Comparison of ENCODE assay signal across 16 cellular contexts in genomic region chr3:194042947-194043346, GRCh38.
DNase-seq lines count a peak whose midpoint lies in the region; ATAC-seq and FAIRE-seq lines count a peak whose summit lies in the region.
"Had no signal": no experiment of that assay in that cellular context is flagged by ENCODE, and none has a peak within 500 bp of the region (broad histone marks: within the 10 kb centered on the region; RNA-seq: fewer than 3 reads in every experiment).

No MANE protein-coding gene starts in this region.

- peak overlapping the region; percentile 22; the same call in 1 of the 2 replicates for H3K9ac ChIP-seq in GM23248

- H3K36me3 Mint-ChIP-seq in activated T-helper 2 cell treated with anti-CD3 and anti-CD28 coated beads, Interferon-gamma antibody, Interleukin-2, Interleukin-4, amounts not matched to agents 10 μg/mL and 5 μg/mL and 100 μg/mL, durations not matched to agents 14 hours and 24 hours and 36 hours (ENCODE audit: low read depth) = no peaks in the 10 kb centered on the region

- no peak overlapping the region for H3K27ac Mint-ChIP-seq in activated T-helper 2 cell treated with anti-CD3 and anti-CD28 coated beads, Interferon-gamma antibody, Interleukin-2, Interleukin-4, amounts not matched to agents 10 μg/mL and 5 μg/mL and 100 μg/mL, durations not matched to agents 14 hours and 24 hours and 36 hours
- H3K27ac Mint-ChIP-seq: activated CD8-positive, alpha-beta T cell treated with anti-CD3 and anti-CD28 coated beads for 36 hours had no signal

- H3K9me3 Mint-ChIP-seq in activated T-helper 2 cell treated with anti-CD3 and anti-CD28 coated beads, Interferon-gamma antibody, Interleukin-2, Interleukin-4, amounts not matched to agents 10 μg/mL and 5 μg/mL and 100 μg/mL, durations not matched to agents 14 hours and 24 hours and 36 hours = no peaks in the 10 kb centered on the region
- H3K9me3 Mint-ChIP-seq: activated CD8-positive, alpha-beta T cell treated with anti-CD3 and anti-CD28 coated beads for 36 hours had no signal

- no peak overlapping the region for H2AFZ ChIP-seq in GM23248

- H3K4me3 ChIP-seq in GM23248 = peak overlapping the region; percentile 18; the same call in 1 of the 2 replicates
- H3K4me3 ChIP-seq: lung had no signal

- H3K27me3 Mint-ChIP-seq in activated T-helper 2 cell treated with anti-CD3 and anti-CD28 coated beads, Interferon-gamma antibody, Interleukin-2, Interleukin-4, amounts not matched to agents 10 μg/mL and 5 μg/mL and 100 μg/mL, durations not matched to agents 14 hours and 24 hours and 36 hours (ENCODE audit: low read depth) = peaks cover 5% of the 10 kb centered on the region

- no peaks in the 10 kb centered on the region for H3K9me3 ChIP-seq in GM23248 (ENCODE audit: low read depth)
- H3K9me3 ChIP-seq: neutrophil had no signal

- no peaks in the 10 kb centered on the region for H3K27me3 ChIP-seq in GM23248 (replicated peaks; ENCODE audit: insufficient read depth)
- H3K27me3 ChIP-seq: neutrophil had no signal

- H3K4me1 ChIP-seq in GM23248 (ENCODE audit: insufficient read depth) = peaks cover 18% of the 10 kb centered on the region

- WGBS in GM23248 (ENCODE audit: low coverage in 1 of 2, low lambda C conversion rate in 2 of 2, missing lambda C conversion rate in 2 of 2), 2 experiments = 33 to 41% methylated on average over 6 of the region's 6 CpGs

- in situ Hi-C loops in GM23248 (cut with MboI) = no loop called here

- H3F3A ChIP-seq in GM23248 (ENCODE audit: insufficient read depth) = peaks cover 15% of the 10 kb centered on the region; the same call in 1 of the 2 replicates

- H3K36me3 ChIP-seq in GM23248 (ENCODE audit: low read depth) = no peaks in the 10 kb centered on the region
- H3K36me3 ChIP-seq: neutrophil had no signal

- intact Hi-C loops in activated T-helper 2 cell treated with anti-CD3 and anti-CD28 coated beads, Interferon-gamma antibody, Interleukin-2, Interleukin-4, amounts not matched to agents 10 μg/mL and 5 μg/mL and 100 μg/mL, durations not matched to agents 14 hours and 24 hours and 36 hours (cut with micrococcal nuclease) = no loop called here

- FAIRE-seq in RCC 7860 (lab: Jason Lieb, UNC) = peak; percentile 89
- FAIRE-seq: TTC549 had no signal

- DNase-seq in GM23248 = peak; percentile 84
- DNase-seq in RCC 7860 (ENCODE audit: low spot score) = peak; percentile 91
- peak; percentile 42 for DNase-seq in dermis blood vessel endothelial cell
- DNase-seq in renal cortical epithelial cell (ENCODE audit: low read depth) = peak; percentile 76
- no peak for DNase-seq in COLO829 (ENCODE audit: low spot score)
- no peak for DNase-seq in activated T-helper 2 cell treated with anti-CD3 and anti-CD28 coated beads, Interferon-gamma antibody, Interleukin-2, Interleukin-4, amounts not matched to agents 10 μg/mL and 5 μg/mL and 100 μg/mL, durations not matched to agents 14 hours and 24 hours and 36 hours (ENCODE audit: low spot score)
- DNase-seq: activated CD8-positive, alpha-beta T cell treated with anti-CD3 and anti-CD28 coated beads for 36 hours; activated effector memory CD4-positive, alpha-beta T cell treated with Interleukin-2 at 50 U/mL for 16 hours; hypothalamus; NCI-H524; stimulated activated CD4-positive, alpha-beta T cell treated with anti-CD3 and anti-CD28 coated beads, Interleukin-12 subunit alpha, Interleukin-12 subunit beta, amount 100 ng/mL, for 4 hours had no signal

- H3K9me2 ChIP-seq in GM23248 (ENCODE audit: insufficient read depth) = no peaks in the 10 kb centered on the region

- ATAC-seq in GM19023 (IDR thresholded peaks at IDR 0.05; ENCODE audit: unreplicated experiment) (no peak), HG02759 (IDR thresholded peaks at IDR 0.05; ENCODE audit: unreplicated experiment) (no peak)
- ATAC-seq: activated CD8-positive, alpha-beta T cell treated with anti-CD3 and anti-CD28 coated beads for 36 hours had no signal

- H3K4me2 ChIP-seq in GM23248 (ENCODE audit: unreplicated experiment) = peak overlapping the region; percentile 65

- no peak overlapping the region for H3K4me3 Mint-ChIP-seq in activated T-helper 2 cell treated with anti-CD3 and anti-CD28 coated beads, Interferon-gamma antibody, Interleukin-2, Interleukin-4, amounts not matched to agents 10 μg/mL and 5 μg/mL and 100 μg/mL, durations not matched to agents 14 hours and 24 hours and 36 hours (ENCODE audit: low read depth)
- H3K4me3 Mint-ChIP-seq: activated CD8-positive, alpha-beta T cell treated with anti-CD3 and anti-CD28 coated beads for 36 hours had no signal

- no peaks in the 10 kb centered on the region for H3K79me2 ChIP-seq in GM23248 (ENCODE audit: insufficient read depth)

- no peaks in the 10 kb centered on the region for H4K20me1 ChIP-seq in GM23248 (ENCODE audit: insufficient read depth)

- H3K4me1 Mint-ChIP-seq in activated T-helper 2 cell treated with anti-CD3 and anti-CD28 coated beads, Interferon-gamma antibody, Interleukin-2, Interleukin-4, amounts not matched to agents 10 μg/mL and 5 μg/mL and 100 μg/mL, durations not matched to agents 14 hours and 24 hours and 36 hours (ENCODE audit: low read depth) = peaks cover 2% of the 10 kb centered on the region

- H3K27ac ChIP-seq in GM23248 = peak overlapping the region; percentile 58
- H3K27ac ChIP-seq: neutrophil had no signal

Comparison
In these comparisons a context has a peak if more than half of its experiments do, and no peak if none do; other contexts are left out.
1. DNase-seq: peak in GM23248 (single experiment), RCC 7860 (single experiment), dermis blood vessel endothelial cell (single experiment) and renal cortical epithelial cell (single experiment); none in COLO829 (single experiment) and activated T-helper 2 cell treated with anti-CD3 and anti-CD28 coated beads, Interferon-gamma antibody, Interleukin-2, Interleukin-4, amounts not matched to agents 10 μg/mL and 5 μg/mL and 100 μg/mL, durations not matched to agents 14 hours and 24 hours and 36 hours (single experiment).